12 cellular contexts compared by ENCODE assay signal in the genomic region with DNA sequence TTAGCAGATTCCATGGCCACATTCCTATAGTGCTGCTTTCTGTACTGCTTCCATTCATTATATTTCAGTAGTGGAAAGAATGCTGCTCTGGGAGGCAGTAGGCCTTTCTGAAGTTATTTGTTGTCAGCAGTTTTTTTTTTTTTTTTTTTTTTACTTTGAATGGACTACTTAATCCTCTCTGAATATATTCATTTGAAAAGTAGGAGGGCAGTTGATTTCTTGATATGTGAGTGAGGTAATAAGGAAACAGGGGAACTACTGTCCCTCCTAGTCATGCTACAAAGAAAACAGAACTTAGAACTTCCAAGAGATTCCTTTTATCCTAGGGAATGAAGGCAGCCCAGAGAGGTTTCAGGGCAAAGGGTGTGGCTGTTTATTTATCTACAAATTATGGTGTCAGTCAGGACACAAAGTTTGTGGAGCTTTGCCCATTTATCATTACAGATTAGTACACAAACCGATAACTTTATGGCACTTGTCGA.
DNase-seq lines count a peak whose midpoint lies in the region; TF ChIP-seq lines count a peak whose summit lies in the region.
"Had no signal": no experiment of that assay in that cellular context is flagged by ENCODE, and none has a peak within 500 bp of the region (broad histone marks: within the 10 kb centered on the region; RNA-seq: fewer than 3 reads in every experiment).

No MANE protein-coding gene starts in this region.

- no peak overlapping the region for H2BK15ac ChIP-seq in neuronal stem cell (ENCODE audit: low read length)

- intact Hi-C loops in esophagus squamous epithelium (cut with DNase I): no loop called here
- intact Hi-C loops in sigmoid colon (cut with DNase I): loop anchor here (5.0 kb wide), 2 partner anchors 35 to 155 kb away; a partner anchor contains a TSS

- no peak overlapping the region for H3K4me2 ChIP-seq in neuronal stem cell (ENCODE audit: insufficient read depth, low read length, poor library complexity, severe bottlenecking)

- TF ChIP-seq CTCF in esophagus squamous epithelium (IDR thresholded peaks at IDR 0.05) (no peak), sigmoid colon (IDR thresholded peaks at IDR 0.05) (no peak)

- H4K91ac ChIP-seq in neuronal stem cell (ENCODE audit: low read depth, low read length, poor library complexity): no peak overlapping the region

- H3K4me3 ChIP-seq in esophagus squamous epithelium: no peak overlapping the region
- no peak overlapping the region for H3K4me3 ChIP-seq in sigmoid colon
- peak overlapping the region in 1 of 2 donors; percentile 47 for H3K4me3 ChIP-seq in neuronal stem cell (ENCODE audit: low read length in 2 of 2)
- H3K4me3 ChIP-seq: cardiac muscle cell had no signal

- H3K9me3 Mint-ChIP-seq in T-helper 1 cell treated with Interleukin-12 subunit alpha and Interleukin-12 subunit beta and Interleukin-4 antibody, amounts not matched to agents 30 μg/mL and 1 μg/mL, for 36 hours: no peaks in the 10 kb centered on the region
- H3K9me3 Mint-ChIP-seq: activated CD4-positive, alpha-beta memory T cell treated with anti-CD3 and anti-CD28 coated beads for 36 hours had no signal

- no peak for TF ChIP-seq EP300 in sigmoid colon (IDR thresholded peaks at IDR 0.05)

- H2BK5ac ChIP-seq in neuronal stem cell (ENCODE audit: low read length): no peak overlapping the region

- H3K23ac ChIP-seq in neuronal stem cell (ENCODE audit: low read depth, low read length, poor library complexity): no peak overlapping the region

- H3K9me3 ChIP-seq in esophagus squamous epithelium: no peaks in the 10 kb centered on the region
- H3K9me3 ChIP-seq in sigmoid colon: no peaks in the 10 kb centered on the region
- no peaks in the 10 kb centered on the region for H3K9me3 ChIP-seq in neuronal stem cell (replicated peaks in 1 of 2; ENCODE audit: control insufficient read depth in 2 of 2, insufficient read depth in 1 of 2, low read depth in 1 of 2, low read length in 2 of 2)
- H3K9me3 ChIP-seq: heart left ventricle had no signal

- WGBS in esophagus squamous epithelium, 2 donors: 51 to 60% methylated on average over 2 of the region's 2 CpGs
- 23 to 56% methylated on average over 2 of the region's 2 CpGs for WGBS in sigmoid colon, 2 donors
- WGBS in neuronal stem cell (ENCODE audit: extremely low coverage in 2 of 2, insufficient read length in 2 of 2, insufficient replicate concordance in 1 of 2), 2 donors: no CpG with 5 or more reads among the region's 2 CpGs

- H3K18ac ChIP-seq in neuronal stem cell (ENCODE audit: low read length): no peak overlapping the region

- DNase-seq in T-helper 1 cell: no peak
- peak; percentile 90 for DNase-seq in SK-MEL-5 (ENCODE audit: low read depth, low spot score)
- DNase-seq in esophagus squamous epithelium (lab: John Stamatoyannopoulos, UW): no peak
- no peak for DNase-seq in sigmoid colon
- DNase-seq in dermis blood vessel endothelial cell: no peak
- no peak for DNase-seq in activated gamma-delta T cell treated with Interleukin-2 at 50 U/mL for 16 hours
- DNase-seq in neuronal stem cell (ENCODE audit: low spot score): no peak
- DNase-seq: activated CD4-positive, alpha-beta memory T cell treated with anti-CD3 and anti-CD28 coated beads for 36 hours; heart left ventricle; stimulated activated CD4-positive, alpha-beta T cell treated with anti-CD3 and anti-CD28 coated beads, Interleukin-1b, Interleukin-23, amount 100 ng/mL, for 48 hours had no signal

- H2AK5ac ChIP-seq in neuronal stem cell (ENCODE audit: low read depth, low read length): no peak overlapping the region

- peak overlapping the region; percentile 25 to 74 (median 52) for H3K27ac ChIP-seq in esophagus squamous epithelium
- peak overlapping the region; percentile 15 to 74 (median 70) for H3K27ac ChIP-seq in sigmoid colon
- no peak overlapping the region for H3K27ac ChIP-seq in neuronal stem cell (replicated peaks; ENCODE audit: low read length)
- H3K27ac ChIP-seq: cardiac muscle cell had no signal

- H2BK12ac ChIP-seq in neuronal stem cell (ENCODE audit: low read length): no peak overlapping the region

- H3K27ac Mint-ChIP-seq in T-helper 1 cell treated with Interleukin-12 subunit alpha and Interleukin-12 subunit beta and Interleukin-4 antibody, amounts not matched to agents 30 μg/mL and 1 μg/mL, for 36 hours: peak overlapping the region; percentile 34
- H3K27ac Mint-ChIP-seq: activated CD4-positive, alpha-beta memory T cell treated with anti-CD3 and anti-CD28 coated beads for 36 hours had no signal

- peaks cover 20 to 72% (median 28%) of the 10 kb centered on the region in 3 donors for H3K4me1 ChIP-seq in esophagus squamous epithelium
- peaks cover 0 to 48% (median 35%) of the 10 kb centered on the region in 4 donors for H3K4me1 ChIP-seq in sigmoid colon
- H3K4me1 ChIP-seq in neuronal stem cell (ENCODE audit: control insufficient read depth in 2 of 2, insufficient read depth in 1 of 2, low read depth in 1 of 2, low read length in 2 of 2): peaks cover 31 to 56% of the 10 kb centered on the region in 2 donors

- H3K27me3 ChIP-seq in esophagus squamous epithelium (no peaks in the 10 kb centered on the region), sigmoid colon (no peaks in the 10 kb centered on the region), neuronal stem cell (ENCODE audit: control insufficient read depth in 3 of 3, insufficient read depth in 3 of 3, low read depth in 1 of 3, low read length in 3 of 3) (no peaks in the 10 kb centered on the region)
- H3K27me3 ChIP-seq: cardiac muscle cell, heart left ventricle had no signal

- H3K36me3 Mint-ChIP-seq in T-helper 1 cell treated with Interleukin-12 subunit alpha and Interleukin-12 subunit beta and Interleukin-4 antibody, amounts not matched to agents 30 μg/mL and 1 μg/mL, for 36 hours (ENCODE audit: low read depth): peaks cover 2% of the 10 kb centered on the region
- H3K36me3 Mint-ChIP-seq: activated CD4-positive, alpha-beta memory T cell treated with anti-CD3 and anti-CD28 coated beads for 36 hours had no signal

- H4K8ac ChIP-seq in neuronal stem cell (ENCODE audit: low read depth, low read length): no peak overlapping the region

- H2AFZ ChIP-seq in neuronal stem cell (ENCODE audit: low read length): no peak overlapping the region

- no peak overlapping the region for H3K14ac ChIP-seq in neuronal stem cell (ENCODE audit: low read length)

- no peak overlapping the region for H3K9ac ChIP-seq in neuronal stem cell (ENCODE audit: low read depth, low read length, poor library complexity)

- no peak overlapping the region for H3K4ac ChIP-seq in neuronal stem cell (ENCODE audit: low read length)

- no peak overlapping the region for H2BK120ac ChIP-seq in neuronal stem cell (ENCODE audit: low read depth, low read length)

- no peaks in the 10 kb centered on the region for H3K27me3 Mint-ChIP-seq in T-helper 1 cell treated with Interleukin-12 subunit alpha and Interleukin-12 subunit beta and Interleukin-4 antibody, amounts not matched to agents 30 μg/mL and 1 μg/mL, for 36 hours (ENCODE audit: low read depth)
- H3K27me3 Mint-ChIP-seq: activated CD4-positive, alpha-beta memory T cell treated with anti-CD3 and anti-CD28 coated beads for 36 hours had no signal

- in situ Hi-C loops in SK-MEL-5 (cut with HindIII; ENCODE audit: low pct_unique_long_range_greater_than_20kb, low sequenced_read_pairs): no loop called here

- TF ChIP-seq POLR2A in esophagus squamous epithelium (IDR thresholded peaks at IDR 0.05) (no peak), sigmoid colon (IDR thresholded peaks at IDR 0.05) (no peak)

- peaks cover 60% of the 10 kb centered on the region for H3K4me1 Mint-ChIP-seq in T-helper 1 cell treated with Interleukin-12 subunit alpha and Interleukin-12 subunit beta and Interleukin-4 antibody, amounts not matched to agents 30 μg/mL and 1 μg/mL, for 36 hours (ENCODE audit: low read depth)

- H3K4me3 Mint-ChIP-seq in T-helper 1 cell treated with Interleukin-12 subunit alpha and Interleukin-12 subunit beta and Interleukin-4 antibody, amounts not matched to agents 30 μg/mL and 1 μg/mL, for 36 hours: peak overlapping the region; percentile 27
- H3K4me3 Mint-ChIP-seq: activated CD4-positive, alpha-beta memory T cell treated with anti-CD3 and anti-CD28 coated beads for 36 hours had no signal

- peaks cover 2% of the 10 kb centered on the region for H3K79me1 ChIP-seq in neuronal stem cell (ENCODE audit: low read depth, low read length)

- H3K36me3 ChIP-seq in esophagus squamous epithelium: no peaks in the 10 kb centered on the region
- H3K36me3 ChIP-seq in sigmoid colon: no peaks in the 10 kb centered on the region
- no peaks in the 10 kb centered on the region for H3K36me3 ChIP-seq in neuronal stem cell (replicated peaks in 1 of 2; ENCODE audit: control insufficient read depth in 2 of 2, insufficient read depth in 2 of 2, low read length in 2 of 2)
- H3K36me3 ChIP-seq: cardiac muscle cell, heart left ventricle had no signal
